Comparison of ENCODE assay signal across 25 cellular contexts in the genomic region with DNA sequence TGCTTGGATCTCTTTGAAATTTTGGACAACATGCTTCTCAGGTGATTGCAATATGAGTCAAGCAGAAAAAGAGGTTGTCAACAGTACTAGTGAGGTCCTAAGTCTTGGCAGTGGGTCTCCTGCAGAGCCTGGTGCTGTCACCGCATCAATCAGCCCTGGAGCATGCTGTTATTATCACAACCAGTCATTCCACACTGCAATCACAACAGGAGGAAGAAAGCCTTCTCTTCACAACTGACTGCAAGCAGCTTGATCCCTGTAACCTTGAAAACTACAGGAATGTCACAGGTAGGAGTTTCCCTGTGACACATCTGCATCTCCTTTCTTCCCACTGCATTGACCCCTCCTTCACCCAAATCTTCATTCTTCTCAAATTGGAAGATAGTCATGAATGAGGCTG.
"Had no signal": no experiment of that assay in that cellular context is flagged by ENCODE, and none has a peak within 500 bp of the region (broad histone marks: within the 10 kb centered on the region; RNA-seq: fewer than 3 reads in every experiment).

No MANE protein-coding gene starts in this region.

- ATAC-seq: activated CD8-positive, alpha-beta T cell treated with anti-CD3 and anti-CD28 coated beads, Interleukin-2, amount 10 ng/mL, durations not matched to agents 7 days and 5 days; left lobe of liver; lower lobe of right lung; naive thymus-derived CD4-positive, alpha-beta T cell; psoas muscle; right cardiac atrium; T-cell had no signal

- H3K9me3 ChIP-seq: lower lobe of right lung, ovary, psoas muscle, suprapubic skin had no signal

- H3K36me3 ChIP-seq: lower lobe of right lung, ovary, suprapubic skin, tibial nerve, WERI-Rb-1 had no signal

- DNase-seq: activated CD4-positive, alpha-beta T cell treated with anti-CD3 and anti-CD28 coated beads for 1 hour; activated CD4-positive, alpha-beta T cell treated with anti-CD3 and anti-CD28 coated beads, Interleukin-2, amount 50 U/mL, for 1 hour; activated CD8-positive, alpha-beta T cell treated with anti-CD3 and anti-CD28 coated beads, Interleukin-2, amount 10 ng/mL, durations not matched to agents 7 days and 5 days; activated gamma-delta T cell; aorta; effector CD4-positive, alpha-beta T cell; erythroblast; foreskin fibroblast; lower lobe of right lung; naive thymus-derived CD4-positive, alpha-beta T cell; ovary; psoas muscle; right cardiac atrium; stimulated activated CD4-positive, alpha-beta T cell treated with anti-CD3 and anti-CD28 coated beads, Interleukin-1b, Interleukin-23, amount 100 ng/mL, for 48 hours; T-cell; WERI-Rb-1 had no signal

- H3K27me3 Mint-ChIP-seq: activated naive CD4-positive, alpha-beta T cell treated with anti-CD3 and anti-CD28 coated beads, Interleukin-2, amount 50 U/mL, for 24 hours; dendritic cell treated with granulocyte-macrophage colony-stimulating factor and Interleukin-4, amounts not matched to agents 40 ng/mL and 50 ng/mL, for 4 days; naive thymus-derived CD4-positive, alpha-beta T cell; stimulated activated naive CD8-positive, alpha-beta T cell treated with anti-CD3 and anti-CD28 coated beads, Interleukin-15, Interleukin-2, amounts not matched to agents 100 ng/mL and 50 ng/mL, for 24 hours; T-cell had no signal

- H3K27ac Mint-ChIP-seq: activated CD8-positive, alpha-beta T cell treated with anti-CD3 and anti-CD28 coated beads, Interleukin-2, amount 10 ng/mL, durations not matched to agents 7 days and 5 days; activated naive CD4-positive, alpha-beta T cell treated with anti-CD3 and anti-CD28 coated beads, Interleukin-2, amount 50 U/mL, for 24 hours; activated T-helper 1 cell treated with anti-CD3 and anti-CD28 coated beads, Interleukin-12 subunit alpha, Interleukin-12 subunit beta, Interleukin-2, Interleukin-4 antibody, amounts not matched to agents 30 ng/mL and 10 ng/mL and 1 ng/mL, durations not matched to agents 14 hours and 24 hours and 36 hours; brain; dendritic cell treated with granulocyte-macrophage colony-stimulating factor and Interleukin-4, amounts not matched to agents 40 ng/mL and 50 ng/mL, for 4 days; naive thymus-derived CD4-positive, alpha-beta T cell; stimulated activated naive CD8-positive, alpha-beta T cell treated with anti-CD3 and anti-CD28 coated beads, Interleukin-15, Interleukin-2, amounts not matched to agents 100 ng/mL and 50 ng/mL, for 24 hours; T-cell; T-helper 2 cell treated with Interferon-gamma antibody and Interleukin-4, amounts not matched to agents 5 μg/mL and 100 μg/mL, for 36 hours had no signal

- H3K36me3 Mint-ChIP-seq: activated naive CD4-positive, alpha-beta T cell treated with anti-CD3 and anti-CD28 coated beads, Interleukin-2, amount 50 U/mL, for 24 hours; brain; naive thymus-derived CD4-positive, alpha-beta T cell; T-cell had no signal

- H3K27ac ChIP-seq: lower lobe of right lung, ovary, psoas muscle, suprapubic skin, tibial nerve, WERI-Rb-1 had no signal

- H3K4me1 Mint-ChIP-seq: activated naive CD4-positive, alpha-beta T cell treated with anti-CD3 and anti-CD28 coated beads, Interleukin-2, amount 50 U/mL, for 24 hours; brain; naive thymus-derived CD4-positive, alpha-beta T cell; T-cell had no signal

- H3K4me3 ChIP-seq: lower lobe of right lung, ovary, psoas muscle, suprapubic skin, tibial nerve had no signal

- H3K4me3 Mint-ChIP-seq: activated CD8-positive, alpha-beta T cell treated with anti-CD3 and anti-CD28 coated beads, Interleukin-2, amount 10 ng/mL, durations not matched to agents 7 days and 5 days; activated naive CD4-positive, alpha-beta T cell treated with anti-CD3 and anti-CD28 coated beads, Interleukin-2, amount 50 U/mL, for 24 hours; activated T-helper 1 cell treated with anti-CD3 and anti-CD28 coated beads, Interleukin-12 subunit alpha, Interleukin-12 subunit beta, Interleukin-2, Interleukin-4 antibody, amounts not matched to agents 30 ng/mL and 10 ng/mL and 1 ng/mL, durations not matched to agents 14 hours and 24 hours and 36 hours; brain; dendritic cell treated with granulocyte-macrophage colony-stimulating factor and Interleukin-4, amounts not matched to agents 40 ng/mL and 50 ng/mL, for 4 days; naive thymus-derived CD4-positive, alpha-beta T cell; stimulated activated naive CD8-positive, alpha-beta T cell treated with anti-CD3 and anti-CD28 coated beads, Interleukin-15, Interleukin-2, amounts not matched to agents 100 ng/mL and 50 ng/mL, for 24 hours; T-cell; T-helper 2 cell treated with Interferon-gamma antibody and Interleukin-4, amounts not matched to agents 5 μg/mL and 100 μg/mL, for 36 hours had no signal

- H3K27me3 ChIP-seq: ovary, suprapubic skin, tibial nerve had no signal

- H3K4me1 ChIP-seq: lower lobe of right lung, psoas muscle, suprapubic skin, tibial nerve had no signal

- H3K9me3 Mint-ChIP-seq: activated naive CD4-positive, alpha-beta T cell treated with anti-CD3 and anti-CD28 coated beads, Interleukin-2, amount 50 U/mL, for 24 hours; activated T-helper 1 cell treated with anti-CD3 and anti-CD28 coated beads, Interleukin-12 subunit alpha, Interleukin-12 subunit beta, Interleukin-2, Interleukin-4 antibody, amounts not matched to agents 30 ng/mL and 10 ng/mL and 1 ng/mL, durations not matched to agents 14 hours and 24 hours and 36 hours; T-helper 2 cell treated with Interferon-gamma antibody and Interleukin-4, amounts not matched to agents 5 μg/mL and 100 μg/mL, for 36 hours had no signal
